Comparison of ENCODE assay signal across 10 cellular contexts in genomic region chr4:143372093-143372915, GRCh38. TPM values are rescaled to one million over a fixed set of nuclear protein-coding genes. Genes with fewer than 3 reads are reported as not detected.
DNase-seq lines count a peak whose midpoint lies in the region; ATAC-seq and TF ChIP-seq lines count a peak whose summit lies in the region.
"Had no signal": no experiment of that assay in that cellular context is flagged by ENCODE, and none has a peak within 500 bp of the region (broad histone marks: within the 10 kb centered on the region; RNA-seq: fewer than 3 reads in every experiment).

No MANE protein-coding gene starts in this region.

- DNase-seq in GM10248 (ENCODE audit: extremely low spot score) (peak; percentile 26), NCI-H526 (lab: John Stamatoyannopoulos, UW) (peak; percentile 46 to 52), hypothalamus (lab: John Stamatoyannopoulos, UW) (no peak), anterior cingulate cortex (lab: John Stamatoyannopoulos, UW) (no peak), H7 (no peak), esophagus muscularis mucosa (ENCODE audit: extremely low spot score) (no peak)
- DNase-seq: activated T-cell treated with anti-CD3 and anti-CD28 coated beads, Interleukin-2, amount 50 U/mL, for 1 hour; NCI-H446 treated with DMSO at 0.1 percent for 48 hours had no signal

- ATAC-seq in GM19452 (IDR thresholded peaks at IDR 0.05; ENCODE audit: unreplicated experiment) (peak; percentile 76), HG02943 (IDR thresholded peaks at IDR 0.05; ENCODE audit: low read depth, unreplicated experiment) (peak; percentile 44)

- no peak overlapping the region for H3K4me3 ChIP-seq in H7 (ENCODE audit: insufficient read depth, low read depth, low read length)
- no peak overlapping the region for H3K4me3 ChIP-seq in esophagus muscularis mucosa

- TF ChIP-seq POLR2A in esophagus muscularis mucosa (IDR thresholded peaks at IDR 0.05; ENCODE audit: low read depth): no peak

- intact Hi-C loops in esophagus muscularis mucosa (cut with DNase I): no loop called here

- H3K27me3 ChIP-seq in H7 (ENCODE audit: control insufficient read depth, insufficient read depth, low read length) (no peaks in the 10 kb centered on the region), esophagus muscularis mucosa (no peaks in the 10 kb centered on the region)

- POLR2A ChIA-PET in GM10248 (lab: Yijun Ruan, JAX): interaction anchor here (0.7 kb wide), 1 partner anchor 14 kb away, joined by 3 read pairs; no protein-coding TSS in a partner anchor

- no peak for TF ChIP-seq EP300 in esophagus muscularis mucosa (IDR thresholded peaks at IDR 0.05)

- no peaks in the 10 kb centered on the region for H3K36me3 ChIP-seq in H7 (replicated peaks; ENCODE audit: control insufficient read depth, insufficient read depth, low read length)
- no peaks in the 10 kb centered on the region for H3K36me3 ChIP-seq in esophagus muscularis mucosa

- H3K4me1 ChIP-seq in esophagus muscularis mucosa: peaks cover 71 to 86% (median 81%) of the 10 kb centered on the region in 4 donors

- CTCF ChIA-PET in GM10248 (lab: Yijun Ruan, JAX): interaction anchor here (0.6 to 1.6 kb wide), 6 partner anchors 10 to 31 kb away, joined by 3 to 6 read pairs (median 4); no protein-coding TSS in a partner anchor

- peak overlapping the region in 2 of 4 donors; percentile 12 to 38 for H3K27ac ChIP-seq in esophagus muscularis mucosa (replicated peaks in 1 of 4)

- TF ChIP-seq CTCF in GM10248 (IDR thresholded peaks at IDR 0.05; ENCODE audit: control extremely low read depth, extremely low read depth, low read depth, missing control alignments) (no peak), esophagus muscularis mucosa (IDR thresholded peaks at IDR 0.05) (no peak)

- no peaks in the 10 kb centered on the region for H3K9me3 ChIP-seq in esophagus muscularis mucosa

- 92% methylated on average over 1 of the region's 1 CpG for WGBS in esophagus muscularis mucosa

RNA-seq across cellular contexts. Expression of gene GAB1, which starts 35.6 kb away (rescaled TPM):
- total RNA-seq in H7 (2014; rRNA removed; shearing (Covaris generic)): 14.1 and 23.4 TPM in 2 replicates
- total RNA-seq in esophagus muscularis mucosa: 100 to 1,000 TPM in 2 of 4 donors, 10 to 100 TPM in 2; 73.5 to 117 (median 98.8) TPM

Comparison
In these comparisons a context has a peak if more than half of its experiments do, and no peak if none do; other contexts are left out.
1. DNase-seq: peak in GM10248 (single experiment) and NCI-H526 (2 of 2); none in hypothalamus (0 of 51), anterior cingulate cortex (0 of 58), H7 (single experiment) and esophagus muscularis mucosa (single experiment).